In genomic region chr13:90627813-90628212, GRCh38 we compare ENCODE assay signal across 30 cellular contexts.
"Had no signal": no experiment of that assay in that cellular context is flagged by ENCODE, and none has a peak within 500 bp of the region (broad histone marks: within the 10 kb centered on the region; RNA-seq: fewer than 3 reads in every experiment).

No MANE protein-coding gene starts in this region.

- H3K4me3 Mint-ChIP-seq: natural killer cell; nephron; neural progenitor cell; stimulated activated effector memory CD8-positive, alpha-beta T cell treated with anti-CD3 and anti-CD28 coated beads, Interleukin-12 subunit alpha, Interleukin-12 subunit beta, amount 100 ng/mL, for 72 hours; stimulated activated naive B cell treated with anti-CD40 and anti-IgM and Interleukin-4, amounts not matched to agents 10 μg/mL and 1 μg/mL and 100 μg/mL, for 72 hours; stimulated activated naive CD8-positive, alpha-beta T cell treated with anti-CD3 and anti-CD28 coated beads, Interleukin-15, Interleukin-2, amounts not matched to agents 100 ng/mL and 50 ng/mL, for 24 hours had no signal

- H3K79me2 ChIP-seq: parathyroid adenoma had no signal

- H3K9me3 Mint-ChIP-seq: nephron; neural progenitor cell; stimulated activated naive B cell treated with anti-CD40 and anti-IgM and Interleukin-4, amounts not matched to agents 10 μg/mL and 1 μg/mL and 100 μg/mL, for 72 hours had no signal

- H3K27me3 Mint-ChIP-seq: progenitor cell of endocrine pancreas; stimulated activated naive B cell treated with anti-CD40 and anti-IgM and Interleukin-4, amounts not matched to agents 10 μg/mL and 1 μg/mL and 100 μg/mL, for 72 hours; stimulated activated naive CD8-positive, alpha-beta T cell treated with anti-CD3 and anti-CD28 coated beads, Interleukin-15, Interleukin-2, amounts not matched to agents 100 ng/mL and 50 ng/mL, for 24 hours had no signal

- FAIRE-seq: urothelium cell line had no signal

- H3K4me2 ChIP-seq: neural progenitor cell, smooth muscle cell had no signal

- ATAC-seq: natural killer cell; psoas muscle; right cardiac atrium; sciatic nerve; stimulated activated effector memory CD8-positive, alpha-beta T cell treated with anti-CD3 and anti-CD28 coated beads, Interleukin-12 subunit alpha, Interleukin-12 subunit beta, amount 100 ng/mL, for 72 hours; stimulated activated naive B cell treated with anti-CD40 and anti-IgM and Interleukin-4, amounts not matched to agents 10 μg/mL and 1 μg/mL and 100 μg/mL, for 72 hours had no signal

- H3K27me3 ChIP-seq: neural progenitor cell, ovary, spleen, stomach, thyroid gland, tibial nerve, upper lobe of left lung, vagina had no signal

- H3K9ac ChIP-seq: neural progenitor cell, parathyroid adenoma had no signal

- H3K27ac ChIP-seq: neural progenitor cell, ovary, parathyroid adenoma, psoas muscle, skin epidermis, spleen, stomach, thoracic aorta, thyroid gland, tibial nerve, upper lobe of left lung, vagina had no signal

- H3K4me1 ChIP-seq: neural progenitor cell, parathyroid adenoma, psoas muscle, spleen, stomach, thyroid gland, tibial nerve, upper lobe of left lung, vagina had no signal

- H3K9me3 ChIP-seq: ovary, psoas muscle, spleen, stomach, thoracic aorta, thyroid gland, tibial nerve, upper lobe of left lung, vagina had no signal

- H2AFZ ChIP-seq: parathyroid adenoma had no signal

- H3K27ac Mint-ChIP-seq: natural killer cell; nephron; neural progenitor cell; progenitor cell of endocrine pancreas; stimulated activated effector memory CD8-positive, alpha-beta T cell treated with anti-CD3 and anti-CD28 coated beads, Interleukin-12 subunit alpha, Interleukin-12 subunit beta, amount 100 ng/mL, for 72 hours; stimulated activated naive B cell treated with anti-CD40 and anti-IgM and Interleukin-4, amounts not matched to agents 10 μg/mL and 1 μg/mL and 100 μg/mL, for 72 hours; stimulated activated naive CD8-positive, alpha-beta T cell treated with anti-CD3 and anti-CD28 coated beads, Interleukin-15, Interleukin-2, amounts not matched to agents 100 ng/mL and 50 ng/mL, for 24 hours had no signal

- H3K4me3 ChIP-seq: neural progenitor cell, ovary, psoas muscle, skin epidermis, smooth muscle cell, spleen, stomach, thoracic aorta, thyroid gland, tibial nerve, upper lobe of left lung, vagina had no signal

- DNase-seq: natural killer cell; occipital lobe; ovary; posterior cingulate gyrus; psoas muscle; right cardiac atrium; spleen; stimulated activated CD4-positive, alpha-beta T cell treated with anti-CD3 and anti-CD28 coated beads, Interleukin-12 subunit alpha, Interleukin-12 subunit beta, amount 100 ng/mL, for 4 hours; stimulated activated CD4-positive, alpha-beta T cell treated with anti-CD3 and anti-CD28 coated beads, Interleukin-1b, Interleukin-23, amount 100 ng/mL, for 48 hours; stimulated activated CD4-positive, alpha-beta T cell treated with anti-CD3 and anti-CD28 coated beads, Interleukin-4, amount 100 ng/mL, for 1 hour; stimulated activated CD4-positive, alpha-beta T cell treated with anti-CD3 and anti-CD28 coated beads, Interleukin-4, amount 100 ng/mL, for 4 hours; stimulated activated naive B cell treated with anti-CD40 and anti-IgM and Interleukin-4, amounts not matched to agents 10 μg/mL and 1 μg/mL and 100 μg/mL, for 72 hours; stimulated activated naive CD4-positive, alpha-beta T cell treated with Interleukin-2 at 50 U/mL for 16 hours; stomach; thyroid gland; trophoblast cell; upper lobe of left lung had no signal

- H3K36me3 ChIP-seq: neural progenitor cell, ovary, spleen, stomach, thoracic aorta, thyroid gland, tibial nerve, upper lobe of left lung, vagina had no signal

- H3K4me1 Mint-ChIP-seq: natural killer cell; nephron; neural progenitor cell; stimulated activated effector memory CD8-positive, alpha-beta T cell treated with anti-CD3 and anti-CD28 coated beads, Interleukin-12 subunit alpha, Interleukin-12 subunit beta, amount 100 ng/mL, for 72 hours; stimulated activated naive B cell treated with anti-CD40 and anti-IgM and Interleukin-4, amounts not matched to agents 10 μg/mL and 1 μg/mL and 100 μg/mL, for 72 hours had no signal

- H3K36me3 Mint-ChIP-seq: natural killer cell; neural progenitor cell; stimulated activated effector memory CD8-positive, alpha-beta T cell treated with anti-CD3 and anti-CD28 coated beads, Interleukin-12 subunit alpha, Interleukin-12 subunit beta, amount 100 ng/mL, for 72 hours; stimulated activated naive B cell treated with anti-CD40 and anti-IgM and Interleukin-4, amounts not matched to agents 10 μg/mL and 1 μg/mL and 100 μg/mL, for 72 hours had no signal
